In the genomic region with DNA sequence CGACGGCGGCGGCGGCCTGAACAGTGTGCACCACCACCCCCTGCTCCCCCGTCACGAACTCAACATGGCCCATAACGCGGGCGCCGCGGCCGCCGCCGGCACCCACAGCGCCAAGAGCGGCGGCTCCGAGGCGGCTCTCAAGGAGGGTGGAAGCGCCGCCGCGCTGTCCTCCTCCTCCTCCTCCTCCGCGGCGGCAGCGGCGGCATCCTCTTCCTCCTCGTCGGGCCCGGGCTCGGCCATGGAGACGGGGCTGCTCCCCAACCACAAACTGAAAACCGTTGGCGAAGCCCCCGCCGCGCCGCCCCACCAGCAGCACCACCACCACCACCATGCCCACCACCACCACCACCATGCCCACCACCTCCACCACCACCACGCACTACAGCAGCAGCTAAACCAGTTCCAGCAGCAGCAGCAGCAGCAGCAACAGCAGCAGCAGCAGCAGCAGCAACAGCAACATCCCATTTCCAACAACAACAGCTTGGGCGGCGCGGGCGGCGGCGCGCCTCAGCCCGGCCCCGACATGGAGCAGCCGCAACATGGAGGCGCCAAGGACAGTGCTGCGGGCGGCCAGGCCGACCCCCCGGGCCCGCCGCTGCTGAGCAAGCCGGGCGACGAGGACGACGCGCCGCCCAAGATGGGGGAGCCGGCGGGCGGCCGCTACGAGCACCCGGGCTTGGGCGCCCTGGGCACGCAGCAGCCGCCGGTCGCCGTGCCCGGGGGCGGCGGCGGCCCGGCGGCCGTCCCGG, we compare ENCODE assay signal across 8 cellular contexts. TPM values are rescaled to one million over a fixed set of nuclear protein-coding genes. Genes with fewer than 3 reads are reported as not detected.
DNase-seq lines count a peak whose midpoint lies in the region; ATAC-seq, FAIRE-seq and TF ChIP-seq lines count a peak whose summit lies in the region.

No MANE protein-coding gene starts in this region.

- H3K36me3 Mint-ChIP-seq in nephron progenitor cell (ENCODE audit: low read depth), result no peaks in the 10 kb centered on the region

- H3K4me1 ChIP-seq in stomach smooth muscle (ENCODE audit: control insufficient read depth, insufficient read depth, low read length), result peaks cover 10% of the 10 kb centered on the region

- no peaks in the 10 kb centered on the region for H3K27me3 ChIP-seq in stomach smooth muscle (ENCODE audit: control insufficient read depth in 1 of 2, insufficient read depth in 2 of 2, low read length in 2 of 2)

- H3K9me3 ChIP-seq in stomach smooth muscle (ENCODE audit: control insufficient read depth in 2 of 2, low read length in 2 of 2), result no peaks in the 10 kb centered on the region

- H3K4me1 Mint-ChIP-seq in nephron progenitor cell, result peaks cover 67% of the 10 kb centered on the region

- no peak for TF ChIP-seq CTCF in fibroblast of mammary gland (conservative IDR thresholded peaks at IDR 0.05; ENCODE audit: control insufficient read depth, insufficient read depth, low read depth, low read length)
- no peak for TF ChIP-seq CTCF in nephron progenitor cell (IDR thresholded peaks at IDR 0.05)

- peak overlapping the region; percentile 97 for H3K27ac Mint-ChIP-seq in nephron progenitor cell

- peak; percentile 12 for ATAC-seq in HG02798 (IDR thresholded peaks at IDR 0.05; ENCODE audit: poor library complexity, unreplicated experiment)

- H3K9ac ChIP-seq in stomach smooth muscle (ENCODE audit: low read length in 2 of 2), result peak overlapping the region; percentile 63 to 72

- peak; percentile 20; the same call in 1 of the 2 replicates for TF ChIP-seq POLR2A in GM12892 (IDR thresholded peaks at IDR 0.05; ENCODE audit: low read depth, low read length)

- H3K36me3 ChIP-seq in stomach smooth muscle (ENCODE audit: control insufficient read depth in 2 of 2, insufficient read depth in 2 of 2, low read length in 2 of 2), result no peaks in the 10 kb centered on the region

- H3K9me3 Mint-ChIP-seq in nephron progenitor cell, result no peaks in the 10 kb centered on the region

- H3K4me3 ChIP-seq in fibroblast of mammary gland (ENCODE audit: control insufficient read depth, low read depth, low read length) (peak overlapping the region; percentile 62), stomach smooth muscle (ENCODE audit: low read length in 2 of 2) (peak overlapping the region; percentile 64 to 89)

- H3K27ac ChIP-seq in stomach smooth muscle (ENCODE audit: low read length), result peak overlapping the region; percentile 83

- peak overlapping the region; percentile 91 for H3K4me3 Mint-ChIP-seq in nephron progenitor cell

- DNase-seq in GM12892 (ENCODE audit: insufficient read length) (peak; percentile 46), NOMO-1 (lab: John Stamatoyannopoulos, UW; ENCODE audit: unreplicated experiment in 2 of 2) (peak; percentile 29 to 39), fibroblast of mammary gland (ENCODE audit: low read depth) (peak; percentile 41), nephron progenitor cell (peak; percentile 60), SHP77 treated with DMSO at 0.1 percent for 48 hours (lab: John Stamatoyannopoulos, UW) (no peak)
- DNase-seq in activated T-cell treated with anti-CD3 and anti-CD28 coated beads, Interleukin-2, amount 50 U/mL, for 48 hours, result peak; percentile 74 to 77

- H3K27me3 Mint-ChIP-seq in nephron progenitor cell (ENCODE audit: low read depth, poor library complexity), result peaks cover 14% of the 10 kb centered on the region

- peak; percentile 54 for FAIRE-seq in GM12892 (lab: Jason Lieb, UNC)

RNA-seq across cellular contexts. Expression of gene ARID1B, which starts 0.9 kb away (rescaled TPM):
- 42.4 TPM for polyA plus RNA-seq in GM12892 (2012; ENCODE audit: missing spikeins)
